In genomic region chrX:44261286-44261685, GRCh38 we compare ENCODE assay signal across 26 cellular contexts.
"Had no signal": no experiment of that assay in that cellular context is flagged by ENCODE, and none has a peak within 500 bp of the region (broad histone marks: within the 10 kb centered on the region; RNA-seq: fewer than 3 reads in every experiment).

No MANE protein-coding gene starts in this region.

- H3K79me2 ChIP-seq: hepatocyte had no signal

- H3K36me3 ChIP-seq: esophagus squamous epithelium, left ventricle myocardium inferior, lower lobe of right lung, neural progenitor cell, right lobe of liver, thoracic aorta, transverse colon had no signal

- H3K9me3 ChIP-seq: esophagus squamous epithelium, left ventricle myocardium inferior, lower lobe of right lung, psoas muscle, right lobe of liver, thoracic aorta, transverse colon had no signal

- H3K27ac ChIP-seq: epithelial cell of prostate, esophagus squamous epithelium, foreskin keratinocyte, hepatocyte, left ventricle myocardium inferior, lower lobe of right lung, neural progenitor cell, psoas muscle, right lobe of liver, skin epidermis, thoracic aorta, transverse colon had no signal

- H3K9me3 Mint-ChIP-seq: memory B cell; natural killer cell treated with Interleukin-12 subunit alpha and Interleukin-12 subunit beta and Interleukin-15 and Interleukin-18, amount 100 ng/mL, for 72 hours; neural progenitor cell had no signal

- H3K27me3 Mint-ChIP-seq: memory B cell; stimulated activated naive B cell treated with anti-CD40 and anti-IgM and Interleukin-4, amounts not matched to agents 10 μg/mL and 1 μg/mL and 100 μg/mL, for 72 hours; stimulated activated naive CD8-positive, alpha-beta T cell treated with anti-CD3 and anti-CD28 coated beads, Interleukin-15, amount 100 ng/mL, for 72 hours had no signal

- H3K4me1 Mint-ChIP-seq: mesothelial cell of epicardium, neural progenitor cell had no signal

- H3K4me3 ChIP-seq: esophagus squamous epithelium, hepatocyte, left ventricle myocardium inferior, lower lobe of right lung, neural progenitor cell, psoas muscle, right lobe of liver, skin epidermis, thoracic aorta, transverse colon had no signal

- H3K27me3 ChIP-seq: esophagus squamous epithelium, foreskin keratinocyte, hepatocyte, neural progenitor cell, transverse colon had no signal

- H3K4me3 Mint-ChIP-seq: memory B cell; mesothelial cell of epicardium; natural killer cell treated with Interleukin-12 subunit alpha and Interleukin-12 subunit beta and Interleukin-15 and Interleukin-18, amount 100 ng/mL, for 72 hours; neural progenitor cell; stimulated activated naive B cell treated with anti-CD40 and anti-IgM and Interleukin-4, amounts not matched to agents 10 μg/mL and 1 μg/mL and 100 μg/mL, for 72 hours; stimulated activated naive CD8-positive, alpha-beta T cell treated with anti-CD3 and anti-CD28 coated beads, Interleukin-15, amount 100 ng/mL, for 72 hours had no signal

- H3K36me3 Mint-ChIP-seq: memory B cell, mesothelial cell of epicardium, neural progenitor cell had no signal

- DNase-seq: effector memory CD4-positive, alpha-beta T cell; esophagus squamous epithelium; foreskin keratinocyte; head of caudate nucleus; kidney; left cardiac atrium; left ventricle myocardium inferior; lower lobe of right lung; nucleus accumbens; psoas muscle; retina; right lobe of liver; stimulated activated CD4-positive, alpha-beta T cell treated with anti-CD3 and anti-CD28 coated beads, Interleukin-2, amount 100 ng/mL, for 24 hours; stimulated activated CD4-positive, alpha-beta T cell treated with anti-CD3 and anti-CD28 coated beads, Interleukin-4, amount 100 ng/mL, for 4 hours; stimulated activated naive B cell treated with anti-CD40 and anti-IgM and Interleukin-4, amounts not matched to agents 10 μg/mL and 1 μg/mL and 100 μg/mL, for 72 hours; stimulated activated naive CD8-positive, alpha-beta T cell treated with anti-CD3 and anti-CD28 coated beads, Interleukin-15, amount 100 ng/mL, for 72 hours; substantia nigra; transverse colon had no signal

- H3K4me2 ChIP-seq: hepatocyte, neural progenitor cell had no signal

- H3K9ac ChIP-seq: neural progenitor cell had no signal

- H2AFZ ChIP-seq: hepatocyte, neural progenitor cell had no signal

- H3K4me1 ChIP-seq: esophagus squamous epithelium, foreskin keratinocyte, left ventricle myocardium inferior, lower lobe of right lung, neural progenitor cell, psoas muscle, right lobe of liver, transverse colon had no signal

- H3K27ac Mint-ChIP-seq: memory B cell; mesothelial cell of epicardium; neural progenitor cell; stimulated activated naive B cell treated with anti-CD40 and anti-IgM and Interleukin-4, amounts not matched to agents 10 μg/mL and 1 μg/mL and 100 μg/mL, for 72 hours; stimulated activated naive CD8-positive, alpha-beta T cell treated with anti-CD3 and anti-CD28 coated beads, Interleukin-15, amount 100 ng/mL, for 72 hours had no signal
